10 cellular contexts compared by ENCODE assay signal in the genomic region with DNA sequence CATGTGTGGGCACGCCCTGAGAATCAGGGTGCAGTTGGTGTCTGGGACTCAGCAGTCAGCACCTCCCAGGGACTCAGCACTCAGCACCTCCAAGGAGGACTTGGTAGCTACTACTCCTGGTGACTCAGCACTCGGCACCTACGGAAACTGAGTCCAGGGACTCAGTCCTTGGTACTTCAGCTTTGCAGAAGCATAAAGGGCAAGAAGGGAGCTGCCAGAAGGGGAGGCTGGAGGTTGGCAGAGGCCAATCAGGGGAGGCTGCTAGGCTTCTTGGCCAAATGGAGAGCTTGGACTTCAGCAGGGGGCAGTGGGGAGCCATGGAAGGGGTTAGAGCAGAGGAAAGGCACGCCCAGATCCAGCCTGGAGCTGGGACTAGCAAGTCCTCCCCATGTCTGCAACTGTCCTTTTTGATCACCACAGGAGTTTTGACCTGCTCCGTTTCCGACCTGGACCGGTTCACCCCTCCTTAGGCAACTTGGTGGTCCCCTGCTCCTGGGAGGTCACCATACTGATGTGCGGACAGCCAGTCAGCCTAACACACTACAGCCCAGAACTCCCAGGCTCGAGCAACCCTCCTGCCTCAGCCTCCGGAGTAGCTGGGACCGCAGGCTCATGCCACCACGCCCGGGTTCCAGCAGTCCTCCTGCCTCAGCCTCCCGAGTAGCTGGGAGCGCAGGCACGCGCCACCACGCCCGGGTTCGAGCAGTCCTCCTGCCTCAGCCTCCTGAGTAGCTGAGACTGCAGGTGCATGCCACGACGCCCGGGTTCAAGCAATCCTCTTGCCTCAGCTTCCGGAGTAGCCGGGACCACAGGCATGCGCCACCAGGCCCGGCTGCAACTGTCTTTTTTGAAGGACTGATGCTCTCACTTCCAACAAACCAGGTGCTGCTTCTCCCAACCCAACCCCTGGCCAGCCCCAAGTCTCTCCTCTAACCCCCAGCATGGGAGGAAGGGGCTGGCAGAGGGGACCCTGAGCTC. TPM values are rescaled to one million over a fixed set of nuclear protein-coding genes. Genes with fewer than 3 reads are reported as not detected.
DNase-seq lines count a peak whose midpoint lies in the region; ATAC-seq, FAIRE-seq and TF ChIP-seq lines count a peak whose summit lies in the region.
"Had no signal": no experiment of that assay in that cellular context is flagged by ENCODE, and none has a peak within 500 bp of the region (broad histone marks: within the 10 kb centered on the region; RNA-seq: fewer than 3 reads in every experiment).

No MANE protein-coding gene starts in this region.

- intact Hi-C loops in HepG2 (cut with micrococcal nuclease; ENCODE audit: unreplicated experiment), result no loop called here

- POLR2A ChIA-PET in HepG2 (lab: Yijun Ruan, JAX), result interaction anchor here (0.7 to 2.5 kb wide), 8 partner anchors 8 to 78 kb away, joined by 3 to 10 read pairs (median 5); a partner anchor contains a TSS

- peak overlapping the region; percentile 80; the same call in 1 of the 2 replicates for H3K4me2 ChIP-seq in GM23338
- no peak overlapping the region for H3K4me2 ChIP-seq in HepG2 (ENCODE audit: low read depth, low read length)

- H3K4me1 ChIP-seq in CD4-positive, CD25-positive, alpha-beta regulatory T cell (ENCODE audit: control insufficient read depth, insufficient read depth, low read length, poor library complexity, severe bottlenecking), result peaks cover 45% of the 10 kb centered on the region
- H3K4me1 ChIP-seq in GM23338 (ENCODE audit: insufficient read depth), result no peaks in the 10 kb centered on the region; the same call in 1 of the 2 replicates
- H3K4me1 ChIP-seq in HepG2 (ENCODE audit: insufficient read depth, low read length), result peaks cover 40% of the 10 kb centered on the region

- peak; percentile 10 to 40; a peak in 2 of 4 replicates for TF ChIP-seq CTCF in GM23338 (conservative IDR thresholded peaks at IDR 0.05; ENCODE audit: low read depth in 2 of 2)
- TF ChIP-seq CTCF in HepG2 (CRISPR knock-in tag; IDR thresholded peaks at IDR 0.05), result peak; percentile 64
- no peak for TF ChIP-seq CTCF in endothelial cell (IDR thresholded peaks at IDR 0.05; ENCODE audit: unreplicated experiment)

- no peak for FAIRE-seq in HepG2 (lab: Jason Lieb, UNC)

- no peaks in the 10 kb centered on the region for H3K27me3 Mint-ChIP-seq in CD4-positive, CD25-positive, alpha-beta regulatory T cell
- peaks cover 24% of the 10 kb centered on the region for H3K27me3 Mint-ChIP-seq in GM23338 (ENCODE audit: insufficient read depth, low read depth, poor library complexity)
- no peaks in the 10 kb centered on the region for H3K27me3 Mint-ChIP-seq in activated naive CD8-positive, alpha-beta T cell
- peaks cover 15% of the 10 kb centered on the region for H3K27me3 Mint-ChIP-seq in endothelial cell (ENCODE audit: unreplicated experiment)

- peak overlapping the region in 1 of 3 donors; percentile 67 for H3K27ac Mint-ChIP-seq in CD4-positive, CD25-positive, alpha-beta regulatory T cell
- H3K27ac Mint-ChIP-seq in GM23338, result no peak overlapping the region
- no peak overlapping the region for H3K27ac Mint-ChIP-seq in activated naive CD8-positive, alpha-beta T cell
- H3K27ac Mint-ChIP-seq in endothelial cell (ENCODE audit: unreplicated experiment), result no peak overlapping the region

- no peak overlapping the region for H3K4me3 ChIP-seq in CD4-positive, CD25-positive, alpha-beta regulatory T cell (ENCODE audit: low read depth, low read length)
- H3K4me3 ChIP-seq in GM23338 (no peak overlapping the region), HepG2 (replicated peaks in 1 of 3; ENCODE audit: insufficient read depth in 1 of 3, low read depth in 2 of 3, low read length in 3 of 3) (peak overlapping the region in 1 of 3 experiments; percentile 77; a peak in 1 of 6 replicates)

- peaks cover 0 to 35% (median 12%) of the 10 kb centered on the region in 4 donors for H3K4me1 Mint-ChIP-seq in CD4-positive, CD25-positive, alpha-beta regulatory T cell
- H3K4me1 Mint-ChIP-seq in GM23338, result peaks cover 7% of the 10 kb centered on the region
- peaks cover 20% of the 10 kb centered on the region for H3K4me1 Mint-ChIP-seq in activated naive CD8-positive, alpha-beta T cell (ENCODE audit: low read depth)
- no peaks in the 10 kb centered on the region for H3K4me1 Mint-ChIP-seq in endothelial cell (ENCODE audit: unreplicated experiment)

- ATAC-seq in CD4-positive, CD25-positive, alpha-beta regulatory T cell (ENCODE audit: low read depth in 2 of 2), result no peak
- ATAC-seq in GM23338 (no peak), HepG2 (peak; percentile 14; the same call in 1 of the 3 replicates), HG03565 (IDR thresholded peaks at IDR 0.05; ENCODE audit: unreplicated experiment) (no peak), HG02840 (IDR thresholded peaks at IDR 0.05; ENCODE audit: low FRiP score, unreplicated experiment) (no peak)

- TF ChIP-seq POLR2A in HepG2 (IDR thresholded peaks at IDR 0.05; ENCODE audit: insufficient read depth in 1 of 2, low read depth in 2 of 2, low read length in 2 of 2), result no peak

- H3F3A ChIP-seq in GM23338 (replicated peaks; ENCODE audit: low read depth), result 0 out of 2 replicates have a peak, but pooled peaks cover 4% of the 10 kb centered on the region

- TF ChIP-seq RAD21 in HepG2 (CRISPR knock-in tag; IDR thresholded peaks at IDR 0.05), result peak; percentile 57

- H3K79me2 ChIP-seq in GM23338 (replicated peaks; ENCODE audit: insufficient read depth) (no peaks in the 10 kb centered on the region), HepG2 (ENCODE audit: insufficient read depth, low read length) (no peaks in the 10 kb centered on the region)

- in situ Hi-C loops in HepG2 (cut with HindIII; ENCODE audit: extremely low pct_ligation_motif_present, low pct_unique_long_range_greater_than_20kb), result loop anchor here (5.0 kb wide), 1 partner anchor 33 kb away; no protein-coding TSS in a partner anchor

- no peak overlapping the region for H3K27ac ChIP-seq in CD4-positive, CD25-positive, alpha-beta regulatory T cell (ENCODE audit: insufficient read depth, low read length, poor library complexity, severe bottlenecking)
- H3K27ac ChIP-seq in GM23338 (ENCODE audit: low read depth) (no peak overlapping the region), HepG2 (ENCODE audit: extremely low read length, insufficient read depth, low read length) (no peak overlapping the region)

- CTCF ChIA-PET in HepG2 (lab: Yijun Ruan, JAX; ENCODE audit: low intra/inter-chr PET ratio, low total read pairs), result interaction anchor here (1.1 to 1.2 kb wide), 2 partner anchors 9 to 78 kb away, joined by 3 to 7 read pairs; no protein-coding TSS in a partner anchor

- H3K9me3 Mint-ChIP-seq in CD4-positive, CD25-positive, alpha-beta regulatory T cell, result no peaks in the 10 kb centered on the region
- H3K9me3 Mint-ChIP-seq in GM23338 (peaks cover 11% of the 10 kb centered on the region), endothelial cell (ENCODE audit: unreplicated experiment) (peaks cover 4% of the 10 kb centered on the region)
- H3K9me3 Mint-ChIP-seq in activated naive CD8-positive, alpha-beta T cell (ENCODE audit: low read depth), result no peaks in the 10 kb centered on the region

- 96% methylated on average over 15 of the region's 27 CpGs for WGBS in HepG2 (ENCODE audit: low lambda C conversion rate)

- H2AFZ ChIP-seq in GM23338 (no peak overlapping the region), HepG2 (ENCODE audit: low read length) (no peak overlapping the region)

- H4K20me1 ChIP-seq in GM23338 (replicated peaks; ENCODE audit: insufficient read depth), result no peaks in the 10 kb centered on the region
- H4K20me1 ChIP-seq in HepG2 (ENCODE audit: insufficient read depth, low read length), result no peaks in the 10 kb centered on the region

- H3K36me3 Mint-ChIP-seq in CD4-positive, CD25-positive, alpha-beta regulatory T cell, result peaks cover 5% of the 10 kb centered on the region
- peaks cover 8% of the 10 kb centered on the region for H3K36me3 Mint-ChIP-seq in GM23338 (ENCODE audit: low read depth)
- H3K36me3 Mint-ChIP-seq in activated naive CD8-positive, alpha-beta T cell, result no peaks in the 10 kb centered on the region
- H3K36me3 Mint-ChIP-seq in endothelial cell (ENCODE audit: low read depth, unreplicated experiment), result peaks cover 3% of the 10 kb centered on the region

- TF ChIP-seq EP300 in HepG2 (IDR thresholded peaks at IDR 0.05; ENCODE audit: low read depth in 2 of 2, low read length in 2 of 2), result no peak
- TF ChIP-seq EP300 in HepG2 (CRISPR knock-in tag; IDR thresholded peaks at IDR 0.05; ENCODE audit: borderline replicate concordance), result no peak

- H3K36me3 ChIP-seq in CD4-positive, CD25-positive, alpha-beta regulatory T cell (ENCODE audit: control insufficient read depth, insufficient read depth, low read length), result no peaks in the 10 kb centered on the region
- H3K36me3 ChIP-seq in GM23338 (ENCODE audit: insufficient read depth) (no peaks in the 10 kb centered on the region), HepG2 (replicated peaks in 1 of 2; ENCODE audit: control insufficient read depth in 1 of 2, insufficient read depth in 2 of 2, low read length in 2 of 2) (no peaks in the 10 kb centered on the region)

- H3K9me2 ChIP-seq in GM23338 (ENCODE audit: insufficient read depth), result no peaks in the 10 kb centered on the region

- BruUV-seq in HepG2 (replicated peaks; lab: Mats Ljungman, UMichigan), result TSS peak; percentile 65

- H3K27me3 ChIP-seq in CD4-positive, CD25-positive, alpha-beta regulatory T cell (ENCODE audit: control insufficient read depth, insufficient read depth, low read length), result no peaks in the 10 kb centered on the region
- H3K27me3 ChIP-seq in GM23338 (ENCODE audit: insufficient read depth) (no peaks in the 10 kb centered on the region), HepG2 (ENCODE audit: control insufficient read depth in 1 of 2, insufficient read depth in 2 of 2, low read length in 2 of 2) (no peaks in the 10 kb centered on the region)

- H3K4me3 Mint-ChIP-seq in CD4-positive, CD25-positive, alpha-beta regulatory T cell, result peak overlapping the region; percentile 68 to 81 (median 69)
- H3K4me3 Mint-ChIP-seq in GM23338 (no peak overlapping the region), endothelial cell (ENCODE audit: unreplicated experiment) (no peak overlapping the region)
- H3K4me3 Mint-ChIP-seq in activated naive CD8-positive, alpha-beta T cell, result peak overlapping the region; percentile 75

- H3K9me3 ChIP-seq in CD4-positive, CD25-positive, alpha-beta regulatory T cell (ENCODE audit: control insufficient read depth in 2 of 2, low read length in 2 of 2), result no peaks in the 10 kb centered on the region
- H3K9me3 ChIP-seq in HepG2 (ENCODE audit: low read length), result no peaks in the 10 kb centered on the region

- DNase-seq in CD4-positive, CD25-positive, alpha-beta regulatory T cell, result no peak
- DNase-seq in GM23338 (ENCODE audit: low spot score), result no peak
- DNase-seq in HepG2 (ENCODE audit: low spot score), result peak; percentile 32
- no peak for DNase-seq in endothelial cell (ENCODE audit: low spot score)
- no peak for DNase-seq in NCI-H187 treated with DMSO at 0.1 percent for 48 hours (lab: John Stamatoyannopoulos, UW)
- DNase-seq: occipital lobe; stimulated activated naive CD4-positive, alpha-beta T cell treated with Interleukin-2 at 50 U/mL for 16 hours had no signal

- no peak overlapping the region for H3K9ac ChIP-seq in HepG2 (ENCODE audit: insufficient read depth, low read depth, low read length)

RNA-seq across cellular contexts. Expression of a gene that starts 1.5 kb away (rescaled TPM):
- total RNA-seq in CD4-positive, CD25-positive, alpha-beta regulatory T cell, result 153 TPM
- polyA plus RNA-seq in CD4-positive, CD25-positive, alpha-beta regulatory T cell, result 10 to 100 TPM in 3 of 4 donors, 1 to 10 TPM in 1; 8.9 to 16.4 (median 12.3) TPM
- 6.5 and 10.2 TPM in 2 replicates for total RNA-seq in GM23338 (2014; rRNA removed; shearing (Covaris generic))
- polyA plus RNA-seq in GM23338 (2016; fragmentation: Nextera tagmentation; extraction: Ambion mirVana) (7.5 and 9.0 TPM in 2 replicates), HepG2 (2011; rRNA removed) (14.3 and 19.9 TPM in 2 replicates)
- total RNA-seq in HepG2 (2016; rRNA removed; fragmentation: Illumina TruSeq; extraction: Trizol) (1.5 and 8.9 TPM in 2 replicates), endothelial cell (ENCODE audit: unreplicated experiment) (0.41 TPM)
- 1.8 and 2.3 TPM in 2 replicates for total RNA-seq in HepG2 (2016; cell fraction: cytosol; rRNA removed; fragmentation: Illumina TruSeq; extraction: Trizol; ENCODE audit: low read depth)
- 1.2 and 9.2 TPM in 2 replicates for total RNA-seq in HepG2 (2016; cell fraction: insoluble cytoplasmic fraction; rRNA removed; fragmentation: Illumina TruSeq; extraction: Trizol)
- 1.7 and 2.0 TPM in 2 replicates for total RNA-seq in HepG2 (2016; cell fraction: membrane; rRNA removed; fragmentation: Illumina TruSeq; extraction: Trizol)
- 14.4 and 16.4 TPM in 2 replicates for total RNA-seq in HepG2 (2016; cell fraction: nucleus; rRNA removed; fragmentation: Illumina TruSeq; extraction: Trizol)
- polyA plus RNA-seq in HepG2 (2011; cell fraction: cytosol; rRNA removed), result 2.2 and 2.9 TPM in 2 replicates
- polyA plus RNA-seq in HepG2 (2011; cell fraction: nucleus; rRNA removed), result 267 and 279 TPM in 2 replicates
- 18.3 and 18.6 TPM in 2 replicates for polyA plus RNA-seq in HepG2 (2012)
- polyA plus RNA-seq in HepG2 (2016; cell fraction: cytosol; fragmentation: Illumina TruSeq; extraction: Trizol; ENCODE audit: low read depth), result 0.44 and 0.54 TPM in 2 replicates
- 1.5 and 1.9 TPM in 2 replicates for polyA plus RNA-seq in HepG2 (2016; cell fraction: insoluble cytoplasmic fraction; fragmentation: Illumina TruSeq; extraction: Trizol; ENCODE audit: low read depth)
- 0.82 and 1.0 TPM in 2 replicates for polyA plus RNA-seq in HepG2 (2016; cell fraction: membrane; fragmentation: Illumina TruSeq; extraction: Trizol; ENCODE audit: low read depth)
- polyA plus RNA-seq in HepG2 (2016; cell fraction: nucleus; fragmentation: Illumina TruSeq; extraction: Trizol; ENCODE audit: insufficient read depth, low read depth), result 71.0 and 80.1 TPM in 2 replicates
- polyA minus RNA-seq in HepG2 (2011; rRNA and poly(A)+ RNA removed; ENCODE audit: low replicate concordance), result 0.23 and 6.4 TPM in 2 replicates
- polyA minus RNA-seq in HepG2 (2011; cell fraction: cytosol; rRNA and poly(A)+ RNA removed), result 0.97 and 2.5 TPM in 2 replicates
- 14.8 and 15.1 TPM in 2 replicates for polyA minus RNA-seq in HepG2 (2011; cell fraction: nucleus; rRNA and poly(A)+ RNA removed)
- total RNA-seq: occipital lobe had no signal

RNA-seq across cellular contexts. Expression of a gene that starts 9.7 kb away (rescaled TPM):
- total RNA-seq in CD4-positive, CD25-positive, alpha-beta regulatory T cell, result 19.3 TPM
- 1 to 10 TPM; 6.1 to 8.3 (median 6.8) TPM for polyA plus RNA-seq in CD4-positive, CD25-positive, alpha-beta regulatory T cell
- 46.6 and 145 TPM in 2 replicates for total RNA-seq in GM23338 (2014; rRNA removed; shearing (Covaris generic))
- 22.7 and 23.8 TPM in 2 replicates for polyA plus RNA-seq in GM23338 (2016; fragmentation: Nextera tagmentation; extraction: Ambion mirVana)
- 11.3 and 21.7 TPM in 2 replicates for total RNA-seq in HepG2 (2016; rRNA removed; fragmentation: Illumina TruSeq; extraction: Trizol)
- total RNA-seq in HepG2 (2016; cell fraction: cytosol; rRNA removed; fragmentation: Illumina TruSeq; extraction: Trizol; ENCODE audit: low read depth), result 5.6 and 7.0 TPM in 2 replicates
- 8.4 and 25.4 TPM in 2 replicates for total RNA-seq in HepG2 (2016; cell fraction: insoluble cytoplasmic fraction; rRNA removed; fragmentation: Illumina TruSeq; extraction: Trizol)
- total RNA-seq in HepG2 (2016; cell fraction: membrane; rRNA removed; fragmentation: Illumina TruSeq; extraction: Trizol), result 10.9 and 11.3 TPM in 2 replicates
- total RNA-seq in HepG2 (2016; cell fraction: nucleus; rRNA removed; fragmentation: Illumina TruSeq; extraction: Trizol), result 23.2 and 23.3 TPM in 2 replicates
- 26.4 and 37.6 TPM in 2 replicates for polyA plus RNA-seq in HepG2 (2011; rRNA removed)
- 28.3 and 34.4 TPM in 2 replicates for polyA plus RNA-seq in HepG2 (2011; cell fraction: cytosol; rRNA removed)
- 151 and 168 TPM in 2 replicates for polyA plus RNA-seq in HepG2 (2011; cell fraction: nucleus; rRNA removed)
- polyA plus RNA-seq in HepG2 (2012), result 19.9 and 35.5 TPM in 2 replicates
- 5.4 and 6.0 TPM in 2 replicates for polyA plus RNA-seq in HepG2 (2016; cell fraction: cytosol; fragmentation: Illumina TruSeq; extraction: Trizol; ENCODE audit: low read depth)
- 11.4 and 12.9 TPM in 2 replicates for polyA plus RNA-seq in HepG2 (2016; cell fraction: insoluble cytoplasmic fraction; fragmentation: Illumina TruSeq; extraction: Trizol; ENCODE audit: low read depth)
- 9.5 and 10.3 TPM in 2 replicates for polyA plus RNA-seq in HepG2 (2016; cell fraction: membrane; fragmentation: Illumina TruSeq; extraction: Trizol; ENCODE audit: low read depth)
- polyA plus RNA-seq in HepG2 (2016; cell fraction: nucleus; fragmentation: Illumina TruSeq; extraction: Trizol; ENCODE audit: insufficient read depth, low read depth), result 59.3 and 60.5 TPM in 2 replicates
- polyA minus RNA-seq in HepG2 (2011; rRNA and poly(A)+ RNA removed; ENCODE audit: low replicate concordance), result 43.0 and 66.5 TPM in 2 replicates
- polyA minus RNA-seq in HepG2 (2011; cell fraction: cytosol; rRNA and poly(A)+ RNA removed), result 20.3 and 23.7 TPM in 2 replicates
- polyA minus RNA-seq in HepG2 (2011; cell fraction: nucleus; rRNA and poly(A)+ RNA removed), result 28.6 and 30.4 TPM in 2 replicates
- total RNA-seq in endothelial cell (ENCODE audit: unreplicated experiment), result 46.4 TPM

RNA-seq across cellular contexts. Expression of a gene that starts 25.6 kb away (rescaled TPM):
- total RNA-seq in CD4-positive, CD25-positive, alpha-beta regulatory T cell, result 387 TPM
- 100 to 1,000 TPM; 213 to 274 (median 220) TPM for polyA plus RNA-seq in CD4-positive, CD25-positive, alpha-beta regulatory T cell
- 59.1 and 63.0 TPM in 2 replicates for total RNA-seq in GM23338 (2014; rRNA removed; shearing (Covaris generic))
- polyA plus RNA-seq in GM23338 (2016; fragmentation: Nextera tagmentation; extraction: Ambion mirVana) (72.2 and 96.2 TPM in 2 replicates), HepG2 (2011; rRNA removed) (1.2 and 2.1 TPM in 2 replicates)
- total RNA-seq in HepG2 (2016; rRNA removed; fragmentation: Illumina TruSeq; extraction: Trizol) (0.80 and 2.1 TPM in 2 replicates), endothelial cell (ENCODE audit: unreplicated experiment) (18.7 TPM)
- 1.7 and 1.8 TPM in 2 replicates for total RNA-seq in HepG2 (2016; cell fraction: cytosol; rRNA removed; fragmentation: Illumina TruSeq; extraction: Trizol; ENCODE audit: low read depth)
- total RNA-seq in HepG2 (2016; cell fraction: insoluble cytoplasmic fraction; rRNA removed; fragmentation: Illumina TruSeq; extraction: Trizol), result 1.4 and 2.0 TPM in 2 replicates
- 2.1 and 2.2 TPM in 2 replicates for total RNA-seq in HepG2 (2016; cell fraction: membrane; rRNA removed; fragmentation: Illumina TruSeq; extraction: Trizol)
- 1.8 and 1.9 TPM in 2 replicates for total RNA-seq in HepG2 (2016; cell fraction: nucleus; rRNA removed; fragmentation: Illumina TruSeq; extraction: Trizol)
- 1.1 and 2.0 TPM in 2 replicates for polyA plus RNA-seq in HepG2 (2011; cell fraction: cytosol; rRNA removed)
- polyA plus RNA-seq in HepG2 (2011; cell fraction: nucleus; rRNA removed), result 4.9 and 10.2 TPM in 2 replicates
- polyA plus RNA-seq in HepG2 (2012), result 1.6 and 2.0 TPM in 2 replicates
- polyA plus RNA-seq in HepG2 (2016; cell fraction: cytosol; fragmentation: Illumina TruSeq; extraction: Trizol; ENCODE audit: low read depth), result 1.6 and 2.7 TPM in 2 replicates
- polyA plus RNA-seq in HepG2 (2016; cell fraction: insoluble cytoplasmic fraction; fragmentation: Illumina TruSeq; extraction: Trizol; ENCODE audit: low read depth), result 1.0 and 2.1 TPM in 2 replicates
- polyA plus RNA-seq in HepG2 (2016; cell fraction: membrane; fragmentation: Illumina TruSeq; extraction: Trizol; ENCODE audit: low read depth), result 2.8 and 4.3 TPM in 2 replicates
- 5.7 and 7.3 TPM in 2 replicates for polyA plus RNA-seq in HepG2 (2016; cell fraction: nucleus; fragmentation: Illumina TruSeq; extraction: Trizol; ENCODE audit: insufficient read depth, low read depth)
- polyA minus RNA-seq in HepG2 (2011; rRNA and poly(A)+ RNA removed; ENCODE audit: low replicate concordance), result 2.3 and 4.3 TPM in 2 replicates
- polyA minus RNA-seq in HepG2 (2011; cell fraction: cytosol; rRNA and poly(A)+ RNA removed), result 1.5 and 1.8 TPM in 2 replicates
- polyA minus RNA-seq in HepG2 (2011; cell fraction: nucleus; rRNA and poly(A)+ RNA removed), result not detected in 2 replicates

RNA-seq across cellular contexts. Expression of a gene that starts 46.3 kb away (rescaled TPM):
- 0.30 TPM for total RNA-seq in CD4-positive, CD25-positive, alpha-beta regulatory T cell
- under 1 TPM in 3 of 4 donors, not detected in 1; 0.09 to 0.75 (median 0.27) TPM for polyA plus RNA-seq in CD4-positive, CD25-positive, alpha-beta regulatory T cell
- total RNA-seq in GM23338 (2014; rRNA removed; shearing (Covaris generic)), result 18.7 and 23.0 TPM in 2 replicates
- 6.1 and 7.2 TPM in 2 replicates for polyA plus RNA-seq in GM23338 (2016; fragmentation: Nextera tagmentation; extraction: Ambion mirVana)
- total RNA-seq in HepG2 (2016; rRNA removed; fragmentation: Illumina TruSeq; extraction: Trizol), result 21.1 and 28.7 TPM in 2 replicates
- 5.8 and 6.9 TPM in 2 replicates for total RNA-seq in HepG2 (2016; cell fraction: cytosol; rRNA removed; fragmentation: Illumina TruSeq; extraction: Trizol; ENCODE audit: low read depth)
- total RNA-seq in HepG2 (2016; cell fraction: insoluble cytoplasmic fraction; rRNA removed; fragmentation: Illumina TruSeq; extraction: Trizol), result 17.5 and 29.7 TPM in 2 replicates
- total RNA-seq in HepG2 (2016; cell fraction: membrane; rRNA removed; fragmentation: Illumina TruSeq; extraction: Trizol), result 13.9 and 14.9 TPM in 2 replicates
- total RNA-seq in HepG2 (2016; cell fraction: nucleus; rRNA removed; fragmentation: Illumina TruSeq; extraction: Trizol), result 14.5 and 19.8 TPM in 2 replicates
- 18.0 and 25.1 TPM in 2 replicates for polyA plus RNA-seq in HepG2 (2011; rRNA removed)
- 13.8 and 24.2 TPM in 2 replicates for polyA plus RNA-seq in HepG2 (2011; cell fraction: cytosol; rRNA removed)
- 59.8 and 70.5 TPM in 2 replicates for polyA plus RNA-seq in HepG2 (2011; cell fraction: nucleus; rRNA removed)
- polyA plus RNA-seq in HepG2 (2012), result 12.9 and 13.0 TPM in 2 replicates
- 4.6 and 4.9 TPM in 2 replicates for polyA plus RNA-seq in HepG2 (2016; cell fraction: cytosol; fragmentation: Illumina TruSeq; extraction: Trizol; ENCODE audit: low read depth)
- 22.3 and 24.1 TPM in 2 replicates for polyA plus RNA-seq in HepG2 (2016; cell fraction: insoluble cytoplasmic fraction; fragmentation: Illumina TruSeq; extraction: Trizol; ENCODE audit: low read depth)
- 7.9 and 9.3 TPM in 2 replicates for polyA plus RNA-seq in HepG2 (2016; cell fraction: membrane; fragmentation: Illumina TruSeq; extraction: Trizol; ENCODE audit: low read depth)
- 38.2 and 40.1 TPM in 2 replicates for polyA plus RNA-seq in HepG2 (2016; cell fraction: nucleus; fragmentation: Illumina TruSeq; extraction: Trizol; ENCODE audit: insufficient read depth, low read depth)
- polyA minus RNA-seq in HepG2 (2011; rRNA and poly(A)+ RNA removed; ENCODE audit: low replicate concordance), result 30.4 and 42.3 TPM in 2 replicates
- polyA minus RNA-seq in HepG2 (2011; cell fraction: cytosol; rRNA and poly(A)+ RNA removed), result 24.6 and 25.2 TPM in 2 replicates
- 9.9 and 14.7 TPM in 2 replicates for polyA minus RNA-seq in HepG2 (2011; cell fraction: nucleus; rRNA and poly(A)+ RNA removed)
- 0.49 TPM for total RNA-seq in endothelial cell (ENCODE audit: unreplicated experiment)

Comparison
In these comparisons a context has a peak if more than half of its experiments do, and no peak if none do; other contexts are left out.
1. H3K4me3 Mint-ChIP-seq: peak in CD4-positive, CD25-positive, alpha-beta regulatory T cell (4 of 4) and activated naive CD8-positive, alpha-beta T cell (single experiment); none in GM23338 (single experiment) and endothelial cell (single experiment).